29 cellular contexts compared by ENCODE assay signal in genomic region chr5:43520615-43521014, GRCh38. TPM values are rescaled to one million over a fixed set of nuclear protein-coding genes. Genes with fewer than 3 reads are reported as not detected.
"Had no signal": no experiment of that assay in that cellular context is flagged by ENCODE, and none has a peak within 500 bp of the region (broad histone marks: within the 10 kb centered on the region; RNA-seq: fewer than 3 reads in every experiment).

No MANE protein-coding gene starts in this region.

- H3K27ac ChIP-seq: stomach, suprapubic skin, testis, thoracic aorta, thyroid gland, tibial artery, tibial nerve, transverse colon, upper lobe of left lung, upper lobe of right lung, uterus, vagina had no signal

- H3K4me1 ChIP-seq: testis, uterus, vagina had no signal

- H3K27ac Mint-ChIP-seq: stimulated activated effector memory CD8-positive, alpha-beta T cell treated with anti-CD3 and anti-CD28 coated beads, Interleukin-12 subunit alpha, Interleukin-12 subunit beta, amount 100 ng/mL, for 72 hours; stimulated activated memory B cell treated with anti-CD40 and anti-IgM and Interleukin-4, amounts not matched to agents 10 μg/mL and 1 μg/mL and 100 μg/mL, for 72 hours; stimulated activated naive B cell treated with anti-CD40 and anti-IgM and Interleukin-4, amounts not matched to agents 10 μg/mL and 1 μg/mL and 100 μg/mL, for 72 hours; stimulated activated naive CD8-positive, alpha-beta T cell treated with anti-CD3 and anti-CD28 coated beads, Interleukin-15, amount 100 ng/mL, for 72 hours; stimulated activated naive CD8-positive, alpha-beta T cell treated with anti-CD3 and anti-CD28 coated beads, Interleukin-15, Interleukin-2, amounts not matched to agents 100 ng/mL and 50 ng/mL, for 24 hours; type B pancreatic cell had no signal

- ATAC-seq: stimulated activated effector memory CD8-positive, alpha-beta T cell treated with anti-CD3 and anti-CD28 coated beads, Interleukin-12 subunit alpha, Interleukin-12 subunit beta, amount 100 ng/mL, for 72 hours; stimulated activated memory B cell treated with anti-CD40 and anti-IgM and Interleukin-4, amounts not matched to agents 10 μg/mL and 1 μg/mL and 100 μg/mL, for 72 hours; stimulated activated naive B cell treated with anti-CD40 and anti-IgM and Interleukin-4, amounts not matched to agents 10 μg/mL and 1 μg/mL and 100 μg/mL, for 72 hours; stimulated activated naive CD8-positive, alpha-beta T cell treated with anti-CD3 and anti-CD28 coated beads, Interleukin-15, amount 100 ng/mL, for 72 hours; stimulated activated naive CD8-positive, alpha-beta T cell treated with anti-CD3 and anti-CD28 coated beads, Interleukin-15, Interleukin-2, amounts not matched to agents 100 U/mL and 50 U/mL, for 24 hours; upper lobe of right lung had no signal

- H3K4me3 Mint-ChIP-seq: stimulated activated effector memory CD8-positive, alpha-beta T cell treated with anti-CD3 and anti-CD28 coated beads, Interleukin-12 subunit alpha, Interleukin-12 subunit beta, amount 100 ng/mL, for 72 hours; stimulated activated memory B cell treated with anti-CD40 and anti-IgM and Interleukin-4, amounts not matched to agents 10 μg/mL and 1 μg/mL and 100 μg/mL, for 72 hours; stimulated activated naive B cell treated with anti-CD40 and anti-IgM and Interleukin-4, amounts not matched to agents 10 μg/mL and 1 μg/mL and 100 μg/mL, for 72 hours; stimulated activated naive CD8-positive, alpha-beta T cell treated with anti-CD3 and anti-CD28 coated beads, Interleukin-15, amount 100 ng/mL, for 72 hours; stimulated activated naive CD8-positive, alpha-beta T cell treated with anti-CD3 and anti-CD28 coated beads, Interleukin-15, Interleukin-2, amounts not matched to agents 100 ng/mL and 50 ng/mL, for 24 hours; type B pancreatic cell had no signal

- H3K4me3 ChIP-seq: stomach, suprapubic skin, testis, thoracic aorta, thyroid gland, tibial artery, tibial nerve, transverse colon, upper lobe of left lung, upper lobe of right lung, uterus, vagina had no signal

- DNase-seq: stimulated activated CD4-positive, alpha-beta T cell treated with anti-CD3 and anti-CD28 coated beads, Interleukin-2, amount 100 ng/mL, for 48 hours; stimulated activated CD4-positive, alpha-beta T cell treated with anti-CD3 and anti-CD28 coated beads, Interleukin-4, amount 100 ng/mL, for 1 hour; stimulated activated CD4-positive, alpha-beta T cell treated with anti-CD3 and anti-CD28 coated beads, Interleukin-4, amount 100 ng/mL, for 24 hours; stimulated activated CD4-positive, alpha-beta T cell treated with anti-CD3 and anti-CD28 coated beads, Interleukin-4, amount 100 ng/mL, for 4 hours; stimulated activated CD8-positive, alpha-beta memory T cell treated with anti-CD3 and anti-CD28 coated beads, Interleukin-4, amount 100 ng/mL, for 48 hours; stimulated activated naive B cell treated with anti-CD40 and anti-IgM and Interleukin-4, amounts not matched to agents 10 μg/mL and 1 μg/mL and 100 μg/mL, for 72 hours; stimulated activated naive CD4-positive, alpha-beta T cell; stimulated activated naive CD4-positive, alpha-beta T cell treated with Interleukin-2 at 50 U/mL for 16 hours; stimulated activated naive CD8-positive, alpha-beta T cell treated with anti-CD3 and anti-CD28 coated beads, Interleukin-15, amount 100 ng/mL, for 72 hours; stimulated activated naive CD8-positive, alpha-beta T cell treated with anti-CD3 and anti-CD28 coated beads, Interleukin-15, Interleukin-2, amounts not matched to agents 100 U/mL and 50 U/mL, for 24 hours; stomach; substantia nigra; testis; thyroid gland; tibial artery; transverse colon; trophoblast cell; upper lobe of left lung; upper lobe of right lung; uterus had no signal

- H3K9me3 ChIP-seq: stomach, suprapubic skin, testis, thoracic aorta, thyroid gland, tibial artery, tibial nerve, transverse colon, upper lobe of left lung, upper lobe of right lung, uterus, vagina had no signal

- H3K9me3 Mint-ChIP-seq: stimulated activated effector memory CD8-positive, alpha-beta T cell treated with anti-CD3 and anti-CD28 coated beads, Interleukin-12 subunit alpha, Interleukin-12 subunit beta, amount 100 ng/mL, for 72 hours; stimulated activated memory B cell treated with anti-CD40 and anti-IgM and Interleukin-4, amounts not matched to agents 10 μg/mL and 1 μg/mL and 100 μg/mL, for 72 hours; stimulated activated naive CD8-positive, alpha-beta T cell treated with anti-CD3 and anti-CD28 coated beads, Interleukin-15, amount 100 ng/mL, for 72 hours; stimulated activated naive CD8-positive, alpha-beta T cell treated with anti-CD3 and anti-CD28 coated beads, Interleukin-15, Interleukin-2, amounts not matched to agents 100 ng/mL and 50 ng/mL, for 24 hours; type B pancreatic cell had no signal

- H3K27me3 Mint-ChIP-seq: stimulated activated memory B cell treated with anti-CD40 and anti-IgM and Interleukin-4, amounts not matched to agents 10 μg/mL and 1 μg/mL and 100 μg/mL, for 72 hours; stimulated activated naive B cell treated with anti-CD40 and anti-IgM and Interleukin-4, amounts not matched to agents 10 μg/mL and 1 μg/mL and 100 μg/mL, for 72 hours; stimulated activated naive CD8-positive, alpha-beta T cell treated with anti-CD3 and anti-CD28 coated beads, Interleukin-15, amount 100 ng/mL, for 72 hours; stimulated activated naive CD8-positive, alpha-beta T cell treated with anti-CD3 and anti-CD28 coated beads, Interleukin-15, Interleukin-2, amounts not matched to agents 100 ng/mL and 50 ng/mL, for 24 hours; type B pancreatic cell had no signal

- H3K36me3 ChIP-seq: uterus, vagina had no signal

- FAIRE-seq: urothelium cell line had no signal

- H3K27me3 ChIP-seq: stomach, suprapubic skin, testis, thyroid gland, tibial artery, tibial nerve, transverse colon, upper lobe of left lung, upper lobe of right lung, uterus, vagina had no signal

RNA-seq across cellular contexts. Expression of gene C5orf34, which starts 5.7 kb away (rescaled TPM):
- total RNA-seq: vagina had no signal
